In genomic region chr2:234905547-234906260, GRCh38 we compare ENCODE assay signal across 29 cellular contexts. TPM values are rescaled to one million over a fixed set of nuclear protein-coding genes. Genes with fewer than 3 reads are reported as not detected.
DNase-seq lines count a peak whose midpoint lies in the region; ATAC-seq, FAIRE-seq and TF ChIP-seq lines count a peak whose summit lies in the region.
"Had no signal": no experiment of that assay in that cellular context is flagged by ENCODE, and none has a peak within 500 bp of the region (broad histone marks: within the 10 kb centered on the region; RNA-seq: fewer than 3 reads in every experiment).

No MANE protein-coding gene starts in this region.

- H3K4me3 ChIP-seq in left ventricle myocardium inferior (no peak overlapping the region), astrocyte of the cerebellum (ENCODE audit: low read depth, low read length) (no peak overlapping the region)
- H3K4me3 ChIP-seq: dorsolateral prefrontal cortex, GM12878, K562, mucosa of descending colon, PC-9, upper lobe of left lung had no signal

- no peaks in the 10 kb centered on the region for H3K36me3 Mint-ChIP-seq in activated T-cell treated with anti-CD3 and anti-CD28 coated beads, Interleukin-2, amount 50 U/mL, for 4 hours (ENCODE audit: insufficient read depth)
- H3K36me3 Mint-ChIP-seq: activated naive CD4-positive, alpha-beta T cell treated with anti-CD3 and anti-CD28 coated beads, Interleukin-2, amount 10 ng/mL, durations not matched to agents 7 days and 5 days; WTC11 had no signal

- intact Hi-C loops in left ventricle myocardium superior (cut with micrococcal nuclease): no loop called here
- intact Hi-C loops in left ventricle myocardium inferior (cut with micrococcal nuclease): no loop called here

- no peaks in the 10 kb centered on the region for H3K9me3 Mint-ChIP-seq in activated T-cell treated with anti-CD3 and anti-CD28 coated beads, Interleukin-2, amount 50 U/mL, for 4 hours
- H3K9me3 Mint-ChIP-seq: activated naive CD4-positive, alpha-beta T cell treated with anti-CD3 and anti-CD28 coated beads, Interleukin-2, amount 10 ng/mL, durations not matched to agents 7 days and 5 days; activated T-helper 1 cell treated with anti-CD3 and anti-CD28 coated beads, Interleukin-12 subunit alpha, Interleukin-12 subunit beta, Interleukin-2, Interleukin-4 antibody, amounts not matched to agents 30 ng/mL and 10 ng/mL and 1 ng/mL, durations not matched to agents 14 hours and 24 hours and 36 hours; nephron; WTC11 had no signal

- no peaks in the 10 kb centered on the region for H3K27me3 Mint-ChIP-seq in activated T-cell treated with anti-CD3 and anti-CD28 coated beads, Interleukin-2, amount 50 U/mL, for 4 hours (ENCODE audit: low read depth)

- H3K4me1 ChIP-seq in left ventricle myocardium inferior: no peaks in the 10 kb centered on the region
- H3K4me1 ChIP-seq: upper lobe of left lung had no signal

- no peak overlapping the region for H3K27ac ChIP-seq in left ventricle myocardium inferior (replicated peaks)
- H3K27ac ChIP-seq: dorsolateral prefrontal cortex, PC-9, upper lobe of left lung had no signal

- no peak overlapping the region for H3K4me3 Mint-ChIP-seq in activated T-cell treated with anti-CD3 and anti-CD28 coated beads, Interleukin-2, amount 50 U/mL, for 4 hours
- H3K4me3 Mint-ChIP-seq: activated naive CD4-positive, alpha-beta T cell treated with anti-CD3 and anti-CD28 coated beads, Interleukin-2, amount 10 ng/mL, durations not matched to agents 7 days and 5 days; activated T-helper 1 cell treated with anti-CD3 and anti-CD28 coated beads, Interleukin-12 subunit alpha, Interleukin-12 subunit beta, Interleukin-2, Interleukin-4 antibody, amounts not matched to agents 30 ng/mL and 10 ng/mL and 1 ng/mL, durations not matched to agents 14 hours and 24 hours and 36 hours; nephron; WTC11 had no signal

- in situ Hi-C loops in astrocyte of the cerebellum (cut with HindIII; ENCODE audit: low sequenced_read_pairs): no loop called here

- ATAC-seq in left ventricle myocardium superior (no peak), GM18870 (IDR thresholded peaks at IDR 0.05; ENCODE audit: unreplicated experiment) (no peak)
- ATAC-seq in activated T-cell treated with anti-CD3 and anti-CD28 coated beads, Interleukin-2, amount 50 U/mL, for 4 hours: no peak
- ATAC-seq: GM12878, HCT116, K562, mucosa of descending colon, WTC11 had no signal

- no peaks in the 10 kb centered on the region for H3K27me3 ChIP-seq in left ventricle myocardium inferior (ENCODE audit: low read depth)
- H3K27me3 ChIP-seq: BE2C, dorsolateral prefrontal cortex, upper lobe of left lung had no signal

- TF ChIP-seq CTCF in left ventricle myocardium inferior (IDR thresholded peaks at IDR 0.05; ENCODE audit: borderline replicate concordance) (no peak), astrocyte of the cerebellum (IDR thresholded peaks at IDR 0.05; ENCODE audit: low read depth, low read length, missing control alignments) (no peak)

- no peak for FAIRE-seq in urothelium cell line (lab: Jason Lieb, UNC)
- FAIRE-seq: GM12878, K562 had no signal

- no peaks in the 10 kb centered on the region for H3K9me3 ChIP-seq in left ventricle myocardium inferior (replicated peaks)
- H3K9me3 ChIP-seq: BE2C, mucosa of descending colon, upper lobe of left lung had no signal

- no peaks in the 10 kb centered on the region for H3K4me1 Mint-ChIP-seq in activated T-cell treated with anti-CD3 and anti-CD28 coated beads, Interleukin-2, amount 50 U/mL, for 4 hours (ENCODE audit: low read depth)
- H3K4me1 Mint-ChIP-seq: activated naive CD4-positive, alpha-beta T cell treated with anti-CD3 and anti-CD28 coated beads, Interleukin-2, amount 10 ng/mL, durations not matched to agents 7 days and 5 days; nephron had no signal

- DNase-seq in left ventricle myocardium superior (peak; percentile 31), left ventricle myocardium inferior (no peak), astrocyte of the cerebellum (ENCODE audit: low read depth) (peak; percentile 62), iris pigment epithelial cell (ENCODE audit: low read depth) (peak; percentile 45), urothelium cell line (ENCODE audit: low spot score) (peak; percentile 20), NCI-H345 (lab: John Stamatoyannopoulos, UW) (no peak)
- no peak for DNase-seq in activated T-cell treated with anti-CD3 and anti-CD28 coated beads, Interleukin-2, amount 50 U/mL, for 4 hours
- DNase-seq: 8988T; activated naive CD4-positive, alpha-beta T cell treated with anti-CD3 and anti-CD28 coated beads, Interleukin-2, amount 10 ng/mL, durations not matched to agents 7 days and 5 days; BE2C; DMS53; dorsolateral prefrontal cortex; foreskin fibroblast; mucosa of descending colon; NCI-H1436 treated with DMSO at 0.1 percent for 48 hours; NCI-H524 treated with DMSO at 0.1 percent for 48 hours; NK-92 treated with Interleukin-12 subunit alpha and Interleukin-12 subunit beta, amount 100 ng/mL, for 24 hours; posterior cingulate gyrus; SHP77 treated with DMSO at 0.1 percent for 48 hours; SW 1271; upper lobe of left lung had no signal

- no peaks in the 10 kb centered on the region for H3K36me3 ChIP-seq in left ventricle myocardium inferior
- H3K36me3 ChIP-seq: BE2C, upper lobe of left lung had no signal

RNA-seq across cellular contexts. Expression of gene SH3BP4, which starts 46.1 kb away (rescaled TPM):
- total RNA-seq in left ventricle myocardium superior: 8.3 TPM
- 9.6 TPM for total RNA-seq in left ventricle myocardium inferior
- total RNA-seq in activated T-cell treated with anti-CD3 and anti-CD28 coated beads, Interleukin-2, amount 50 U/mL, for 4 hours: under 1 TPM; 0.18 to 0.46 (median 0.30) TPM

Comparison
In these comparisons a context has a peak if more than half of its experiments do, and no peak if none do; other contexts are left out.
1. DNase-seq: peak in left ventricle myocardium superior (single experiment), astrocyte of the cerebellum (single experiment), iris pigment epithelial cell (single experiment) and urothelium cell line (single experiment); none in left ventricle myocardium inferior (single experiment), activated T-cell treated with anti-CD3 and anti-CD28 coated beads, Interleukin-2, amount 50 U/mL, for 4 hours (single experiment) and NCI-H345 (single experiment).